ENCODE assay signal across 1 cellular context in the genomic region with DNA sequence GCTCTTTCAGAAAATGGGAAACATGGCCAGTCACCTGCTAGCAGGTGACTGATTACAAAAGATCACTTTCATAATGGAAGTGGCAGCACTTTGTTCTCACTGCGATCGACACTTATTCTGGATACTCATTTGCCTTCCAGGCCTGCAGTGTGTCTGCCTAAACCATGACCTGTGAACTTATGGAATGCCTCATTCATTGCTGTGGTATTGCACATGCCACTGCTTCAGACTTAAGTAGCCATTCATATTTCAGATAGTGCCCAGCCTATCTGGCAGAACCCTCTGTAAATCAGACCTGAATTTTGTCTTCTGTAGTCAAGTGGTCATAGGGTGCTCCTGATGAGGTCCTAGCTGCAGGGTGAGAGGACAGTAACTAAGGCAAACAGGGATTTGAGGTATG.
TF ChIP-seq lines count a peak whose summit lies in the region.

No MANE protein-coding gene starts in this region.

TF ChIP-seq in HepG2, 621 proteins besides CTCF, POLR2A, EP300 and RAD21 (continued from another document):
- TF ChIP-seq, protein P1, sequence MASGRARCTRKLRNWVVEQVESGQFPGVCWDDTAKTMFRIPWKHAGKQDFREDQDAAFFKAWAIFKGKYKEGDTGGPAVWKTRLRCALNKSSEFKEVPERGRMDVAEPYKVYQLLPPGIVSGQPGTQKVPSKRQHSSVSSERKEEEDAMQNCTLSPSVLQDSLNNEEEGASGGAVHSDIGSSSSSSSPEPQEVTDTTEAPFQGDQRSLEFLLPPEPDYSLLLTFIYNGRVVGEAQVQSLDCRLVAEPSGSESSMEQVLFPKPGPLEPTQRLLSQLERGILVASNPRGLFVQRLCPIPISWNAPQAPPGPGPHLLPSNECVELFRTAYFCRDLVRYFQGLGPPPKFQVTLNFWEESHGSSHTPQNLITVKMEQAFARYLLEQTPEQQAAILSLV (CRISPR knock-in tag; IDR thresholded peaks at IDR 0.05; ENCODE audit: borderline replicate concordance) = no peak
- TF ChIP-seq KDM5A (IDR thresholded peaks at IDR 0.05; ENCODE audit: borderline replicate concordance, low read length) (no peak), ZNF124 (CRISPR knock-in tag; IDR thresholded peaks at IDR 0.05) (no peak), ATRX (CRISPR knock-in tag; IDR thresholded peaks at IDR 0.05; ENCODE audit: borderline replicate concordance) (no peak), NCOA5 (CRISPR knock-in tag; IDR thresholded peaks at IDR 0.05) (no peak), ZFP90 (CRISPR knock-in tag; IDR thresholded peaks at IDR 0.05; ENCODE audit: borderline replicate concordance) (no peak), ZNF790 (CRISPR knock-in tag; IDR thresholded peaks at IDR 0.05; ENCODE audit: borderline replicate concordance) (no peak), NFKB2 (CRISPR knock-in tag; IDR thresholded peaks at IDR 0.05; ENCODE audit: borderline replicate concordance) (no peak)
- TF ChIP-seq, protein P2, sequence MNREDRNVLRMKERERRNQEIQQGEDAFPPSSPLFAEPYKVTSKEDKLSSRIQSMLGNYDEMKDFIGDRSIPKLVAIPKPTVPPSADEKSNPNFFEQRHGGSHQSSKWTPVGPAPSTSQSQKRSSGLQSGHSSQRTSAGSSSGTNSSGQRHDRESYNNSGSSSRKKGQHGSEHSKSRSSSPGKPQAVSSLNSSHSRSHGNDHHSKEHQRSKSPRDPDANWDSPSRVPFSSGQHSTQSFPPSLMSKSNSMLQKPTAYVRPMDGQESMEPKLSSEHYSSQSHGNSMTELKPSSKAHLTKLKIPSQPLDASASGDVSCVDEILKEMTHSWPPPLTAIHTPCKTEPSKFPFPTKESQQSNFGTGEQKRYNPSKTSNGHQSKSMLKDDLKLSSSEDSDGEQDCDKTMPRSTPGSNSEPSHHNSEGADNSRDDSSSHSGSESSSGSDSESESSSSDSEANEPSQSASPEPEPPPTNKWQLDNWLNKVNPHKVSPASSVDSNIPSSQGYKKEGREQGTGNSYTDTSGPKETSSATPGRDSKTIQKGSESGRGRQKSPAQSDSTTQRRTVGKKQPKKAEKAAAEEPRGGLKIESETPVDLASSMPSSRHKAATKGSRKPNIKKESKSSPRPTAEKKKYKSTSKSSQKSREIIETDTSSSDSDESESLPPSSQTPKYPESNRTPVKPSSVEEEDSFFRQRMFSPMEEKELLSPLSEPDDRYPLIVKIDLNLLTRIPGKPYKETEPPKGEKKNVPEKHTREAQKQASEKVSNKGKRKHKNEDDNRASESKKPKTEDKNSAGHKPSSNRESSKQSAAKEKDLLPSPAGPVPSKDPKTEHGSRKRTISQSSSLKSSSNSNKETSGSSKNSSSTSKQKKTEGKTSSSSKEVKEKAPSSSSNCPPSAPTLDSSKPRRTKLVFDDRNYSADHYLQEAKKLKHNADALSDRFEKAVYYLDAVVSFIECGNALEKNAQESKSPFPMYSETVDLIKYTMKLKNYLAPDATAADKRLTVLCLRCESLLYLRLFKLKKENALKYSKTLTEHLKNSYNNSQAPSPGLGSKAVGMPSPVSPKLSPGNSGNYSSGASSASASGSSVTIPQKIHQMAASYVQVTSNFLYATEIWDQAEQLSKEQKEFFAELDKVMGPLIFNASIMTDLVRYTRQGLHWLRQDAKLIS (CRISPR knock-in tag; IDR thresholded peaks at IDR 0.05) = no peak
- TF ChIP-seq, protein P3, sequence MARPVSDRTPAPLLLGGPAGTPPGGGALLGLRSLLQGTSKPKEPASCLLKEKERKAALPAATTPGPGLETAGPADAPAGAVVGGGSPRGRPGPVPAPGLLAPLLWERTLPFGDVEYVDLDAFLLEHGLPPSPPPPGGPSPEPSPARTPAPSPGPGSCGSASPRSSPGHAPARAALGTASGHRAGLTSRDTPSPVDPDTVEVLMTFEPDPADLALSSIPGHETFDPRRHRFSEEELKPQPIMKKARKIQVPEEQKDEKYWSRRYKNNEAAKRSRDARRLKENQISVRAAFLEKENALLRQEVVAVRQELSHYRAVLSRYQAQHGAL (CRISPR knock-in tag; IDR thresholded peaks at IDR 0.05; ENCODE audit: not compliant biosample characterization) = no peak
